In the genomic region with DNA sequence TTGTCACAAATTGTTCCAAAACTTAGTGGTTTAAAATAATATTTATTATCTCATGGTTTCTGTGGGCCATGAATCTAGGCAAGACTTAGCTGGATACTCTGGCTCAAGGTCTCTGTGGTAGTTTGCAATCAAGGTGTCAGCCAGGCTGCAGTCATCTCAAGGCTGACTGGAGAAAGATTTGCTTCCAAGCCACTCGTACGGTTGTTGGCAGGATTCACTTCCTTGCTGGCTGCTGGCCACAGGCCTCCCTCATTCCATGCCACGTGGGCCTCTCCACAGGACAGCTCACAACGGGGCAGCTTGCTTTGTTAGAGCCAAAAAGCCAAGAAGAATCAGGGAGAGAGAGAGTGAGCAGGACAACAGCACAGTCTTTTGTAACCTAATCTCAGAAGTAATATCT, we compare ENCODE assay signal across 10 cellular contexts.
A peak's percentile ranks its signal among the peaks of the same experiment; 100 is the strongest.
DNase-seq lines count a peak whose midpoint lies in the region; ATAC-seq and TF ChIP-seq lines count a peak whose summit lies in the region.
"Had no signal": no experiment of that assay in that cellular context is flagged by ENCODE, and none has a peak within 500 bp of the region (broad histone marks: within the 10 kb centered on the region; RNA-seq: fewer than 3 reads in every experiment).

No MANE protein-coding gene starts in this region.

- no peaks in the 10 kb centered on the region for H3K4me1 Mint-ChIP-seq in activated CD4-positive, alpha-beta T cell treated with anti-CD3 and anti-CD28 coated beads, Interleukin-2, amount 10 ng/mL, durations not matched to agents 24 days and 14 days

- no peaks in the 10 kb centered on the region for H3K9me3 Mint-ChIP-seq in activated CD4-positive, alpha-beta T cell treated with anti-CD3 and anti-CD28 coated beads, Interleukin-2, amount 10 ng/mL, durations not matched to agents 24 days and 14 days
- H3K9me3 Mint-ChIP-seq: stimulated activated naive CD8-positive, alpha-beta T cell treated with anti-CD3 and anti-CD28 coated beads, Interleukin-15, Interleukin-2, amounts not matched to agents 100 ng/mL and 50 ng/mL, for 24 hours had no signal

- no peaks in the 10 kb centered on the region for H3K36me3 Mint-ChIP-seq in activated CD4-positive, alpha-beta T cell treated with anti-CD3 and anti-CD28 coated beads, Interleukin-2, amount 10 ng/mL, durations not matched to agents 24 days and 14 days (ENCODE audit: low read depth)

- DNase-seq in GM03348 (ENCODE audit: low spot score) = peak; percentile 64
- DNase-seq in head of caudate nucleus = peak in 28 of 42 donors; percentile 4 to 63 (median 28)
- DNase-seq in skeletal muscle cell (ENCODE audit: low read depth) = peak; percentile 85
- no peak for DNase-seq in activated CD4-positive, alpha-beta T cell treated with anti-CD3 and anti-CD28 coated beads, Interleukin-2, amount 10 ng/mL, durations not matched to agents 24 days and 14 days
- DNase-seq in AML-193 (lab: John Stamatoyannopoulos, UW) = no peak

- H3K4me3 ChIP-seq in skeletal muscle cell (ENCODE audit: low read depth, low read length) = no peak overlapping the region

- no peak overlapping the region for H3K27ac Mint-ChIP-seq in activated CD4-positive, alpha-beta T cell treated with anti-CD3 and anti-CD28 coated beads, Interleukin-2, amount 10 ng/mL, durations not matched to agents 24 days and 14 days
- H3K27ac Mint-ChIP-seq: stimulated activated naive CD8-positive, alpha-beta T cell treated with anti-CD3 and anti-CD28 coated beads, Interleukin-15, Interleukin-2, amounts not matched to agents 100 ng/mL and 50 ng/mL, for 24 hours had no signal

- intact Hi-C loops in head of caudate nucleus (cut with DNase I) = no loop called here
- intact Hi-C loops in activated CD4-positive, alpha-beta T cell treated with anti-CD3 and anti-CD28 coated beads, Interleukin-2, amount 10 ng/mL, durations not matched to agents 24 days and 14 days (cut with micrococcal nuclease) = no loop called here

- H3K4me3 Mint-ChIP-seq in activated CD4-positive, alpha-beta T cell treated with anti-CD3 and anti-CD28 coated beads, Interleukin-2, amount 10 ng/mL, durations not matched to agents 24 days and 14 days = no peak overlapping the region
- H3K4me3 Mint-ChIP-seq: nephron; stimulated activated naive CD8-positive, alpha-beta T cell treated with anti-CD3 and anti-CD28 coated beads, Interleukin-15, Interleukin-2, amounts not matched to agents 100 ng/mL and 50 ng/mL, for 24 hours had no signal

- ATAC-seq in SK-N-SH treated with all-trans-retinoic acid at 6 μM for 48 hours (peak; percentile 95), GM19035 (IDR thresholded peaks at IDR 0.05; ENCODE audit: unreplicated experiment) (no peak), HG03342 (IDR thresholded peaks at IDR 0.05; ENCODE audit: unreplicated experiment) (no peak)

- H3K27me3 Mint-ChIP-seq in activated CD4-positive, alpha-beta T cell treated with anti-CD3 and anti-CD28 coated beads, Interleukin-2, amount 10 ng/mL, durations not matched to agents 24 days and 14 days = peaks cover 13% of the 10 kb centered on the region

TF ChIP-seq in SK-N-SH treated with all-trans-retinoic acid at 6 μM for 48 hours, 23 proteins besides CTCF, POLR2A, EP300 and RAD21:
- TF ChIP-seq, protein P1, sequence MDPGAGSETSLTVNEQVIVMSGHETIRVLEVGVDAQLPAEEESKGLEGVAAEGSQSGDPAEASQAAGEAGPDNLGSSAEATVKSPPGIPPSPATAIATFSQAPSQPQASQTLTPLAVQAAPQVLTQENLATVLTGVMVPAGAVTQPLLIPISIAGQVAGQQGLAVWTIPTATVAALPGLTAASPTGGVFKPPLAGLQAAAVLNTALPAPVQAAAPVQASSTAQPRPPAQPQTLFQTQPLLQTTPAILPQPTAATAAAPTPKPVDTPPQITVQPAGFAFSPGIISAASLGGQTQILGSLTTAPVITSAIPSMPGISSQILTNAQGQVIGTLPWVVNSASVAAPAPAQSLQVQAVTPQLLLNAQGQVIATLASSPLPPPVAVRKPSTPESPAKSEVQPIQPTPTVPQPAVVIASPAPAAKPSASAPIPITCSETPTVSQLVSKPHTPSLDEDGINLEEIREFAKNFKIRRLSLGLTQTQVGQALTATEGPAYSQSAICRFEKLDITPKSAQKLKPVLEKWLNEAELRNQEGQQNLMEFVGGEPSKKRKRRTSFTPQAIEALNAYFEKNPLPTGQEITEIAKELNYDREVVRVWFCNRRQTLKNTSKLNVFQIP (CRISPR knock-in tag; IDR thresholded peaks at IDR 0.05; ENCODE audit: borderline replicate concordance, low read depth) = no peak
- no peak for TF ChIP-seq ARNTL (CRISPR knock-in tag; IDR thresholded peaks at IDR 0.05; ENCODE audit: borderline replicate concordance, low read depth)
- no peak for TF ChIP-seq BACH2 (CRISPR knock-in tag; IDR thresholded peaks at IDR 0.05; ENCODE audit: borderline replicate concordance)
- TF ChIP-seq, protein P2, sequence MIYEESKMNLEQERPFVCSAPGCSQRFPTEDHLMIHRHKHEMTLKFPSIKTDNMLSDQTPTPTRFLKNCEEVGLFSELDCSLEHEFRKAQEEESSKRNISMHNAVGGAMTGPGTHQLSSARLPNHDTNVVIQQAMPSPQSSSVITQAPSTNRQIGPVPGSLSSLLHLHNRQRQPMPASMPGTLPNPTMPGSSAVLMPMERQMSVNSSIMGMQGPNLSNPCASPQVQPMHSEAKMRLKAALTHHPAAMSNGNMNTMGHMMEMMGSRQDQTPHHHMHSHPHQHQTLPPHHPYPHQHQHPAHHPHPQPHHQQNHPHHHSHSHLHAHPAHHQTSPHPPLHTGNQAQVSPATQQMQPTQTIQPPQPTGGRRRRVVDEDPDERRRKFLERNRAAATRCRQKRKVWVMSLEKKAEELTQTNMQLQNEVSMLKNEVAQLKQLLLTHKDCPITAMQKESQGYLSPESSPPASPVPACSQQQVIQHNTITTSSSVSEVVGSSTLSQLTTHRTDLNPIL (CRISPR knock-in tag; IDR thresholded peaks at IDR 0.05; ENCODE audit: low read depth) = no peak
- TF ChIP-seq, protein P3, sequence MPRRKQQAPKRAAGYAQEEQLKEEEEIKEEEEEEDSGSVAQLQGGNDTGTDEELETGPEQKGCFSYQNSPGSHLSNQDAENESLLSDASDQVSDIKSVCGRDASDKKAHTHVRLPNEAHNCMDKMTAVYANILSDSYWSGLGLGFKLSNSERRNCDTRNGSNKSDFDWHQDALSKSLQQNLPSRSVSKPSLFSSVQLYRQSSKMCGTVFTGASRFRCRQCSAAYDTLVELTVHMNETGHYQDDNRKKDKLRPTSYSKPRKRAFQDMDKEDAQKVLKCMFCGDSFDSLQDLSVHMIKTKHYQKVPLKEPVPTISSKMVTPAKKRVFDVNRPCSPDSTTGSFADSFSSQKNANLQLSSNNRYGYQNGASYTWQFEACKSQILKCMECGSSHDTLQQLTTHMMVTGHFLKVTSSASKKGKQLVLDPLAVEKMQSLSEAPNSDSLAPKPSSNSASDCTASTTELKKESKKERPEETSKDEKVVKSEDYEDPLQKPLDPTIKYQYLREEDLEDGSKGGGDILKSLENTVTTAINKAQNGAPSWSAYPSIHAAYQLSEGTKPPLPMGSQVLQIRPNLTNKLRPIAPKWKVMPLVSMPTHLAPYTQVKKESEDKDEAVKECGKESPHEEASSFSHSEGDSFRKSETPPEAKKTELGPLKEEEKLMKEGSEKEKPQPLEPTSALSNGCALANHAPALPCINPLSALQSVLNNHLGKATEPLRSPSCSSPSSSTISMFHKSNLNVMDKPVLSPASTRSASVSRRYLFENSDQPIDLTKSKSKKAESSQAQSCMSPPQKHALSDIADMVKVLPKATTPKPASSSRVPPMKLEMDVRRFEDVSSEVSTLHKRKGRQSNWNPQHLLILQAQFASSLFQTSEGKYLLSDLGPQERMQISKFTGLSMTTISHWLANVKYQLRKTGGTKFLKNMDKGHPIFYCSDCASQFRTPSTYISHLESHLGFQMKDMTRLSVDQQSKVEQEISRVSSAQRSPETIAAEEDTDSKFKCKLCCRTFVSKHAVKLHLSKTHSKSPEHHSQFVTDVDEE (CRISPR knock-in tag; IDR thresholded peaks at IDR 0.05) = no peak
- no peak for TF ChIP-seq CSDC2 (CRISPR knock-in tag; IDR thresholded peaks at IDR 0.05)
- TF ChIP-seq RARB (CRISPR knock-in tag; IDR thresholded peaks at IDR 0.05) = no peak
- TF ChIP-seq OSR1 (CRISPR knock-in tag; IDR thresholded peaks at IDR 0.05) = no peak
- TF ChIP-seq GLIS3 (CRISPR knock-in tag; IDR thresholded peaks at IDR 0.05) = no peak
- no peak for TF ChIP-seq TCF4 (CRISPR knock-in tag; IDR thresholded peaks at IDR 0.05; ENCODE audit: borderline replicate concordance)
- no peak for TF ChIP-seq ISL1 (CRISPR knock-in tag; IDR thresholded peaks at IDR 0.05)
- TF ChIP-seq, protein P4, sequence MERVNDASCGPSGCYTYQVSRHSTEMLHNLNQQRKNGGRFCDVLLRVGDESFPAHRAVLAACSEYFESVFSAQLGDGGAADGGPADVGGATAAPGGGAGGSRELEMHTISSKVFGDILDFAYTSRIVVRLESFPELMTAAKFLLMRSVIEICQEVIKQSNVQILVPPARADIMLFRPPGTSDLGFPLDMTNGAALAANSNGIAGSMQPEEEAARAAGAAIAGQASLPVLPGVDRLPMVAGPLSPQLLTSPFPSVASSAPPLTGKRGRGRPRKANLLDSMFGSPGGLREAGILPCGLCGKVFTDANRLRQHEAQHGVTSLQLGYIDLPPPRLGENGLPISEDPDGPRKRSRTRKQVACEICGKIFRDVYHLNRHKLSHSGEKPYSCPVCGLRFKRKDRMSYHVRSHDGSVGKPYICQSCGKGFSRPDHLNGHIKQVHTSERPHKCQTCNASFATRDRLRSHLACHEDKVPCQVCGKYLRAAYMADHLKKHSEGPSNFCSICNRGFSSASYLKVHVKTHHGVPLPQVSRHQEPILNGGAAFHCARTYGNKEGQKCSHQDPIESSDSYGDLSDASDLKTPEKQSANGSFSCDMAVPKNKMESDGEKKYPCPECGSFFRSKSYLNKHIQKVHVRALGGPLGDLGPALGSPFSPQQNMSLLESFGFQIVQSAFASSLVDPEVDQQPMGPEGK (CRISPR knock-in tag; IDR thresholded peaks at IDR 0.05; ENCODE audit: borderline replicate concordance) = no peak
- no peak for TF ChIP-seq SNAI2 (CRISPR knock-in tag; IDR thresholded peaks at IDR 0.05)
- no peak for TF ChIP-seq PPARA (CRISPR knock-in tag; IDR thresholded peaks at IDR 0.05; ENCODE audit: borderline replicate concordance)
- TF ChIP-seq TOX (CRISPR knock-in tag; IDR thresholded peaks at IDR 0.05; ENCODE audit: borderline replicate concordance) = no peak
- no peak for TF ChIP-seq ZNF8 (CRISPR knock-in tag; IDR thresholded peaks at IDR 0.05)
TF ChIP-seq in SK-N-SH treated with all-trans-retinoic acid at 6 μM for 48 hours: peak in this region for 0.

Comparison
In these comparisons a context has a peak if more than half of its experiments do, and no peak if none do; other contexts are left out.
1. DNase-seq: peak in GM03348 (single experiment), head of caudate nucleus (28 of 42) and skeletal muscle cell (single experiment); none in activated CD4-positive, alpha-beta T cell treated with anti-CD3 and anti-CD28 coated beads, Interleukin-2, amount 10 ng/mL, durations not matched to agents 24 days and 14 days (single experiment) and AML-193 (0 of 2).